Comparison of ENCODE assay signal across 7 cellular contexts in genomic region chr11:21511835-21512440, GRCh38.
DNase-seq lines count a peak whose midpoint lies in the region; ATAC-seq, FAIRE-seq and TF ChIP-seq lines count a peak whose summit lies in the region.

No MANE protein-coding gene starts in this region.

- H3K36me3 ChIP-seq in body of pancreas (replicated peaks in 1 of 2; ENCODE audit: insufficient read depth in 1 of 2, low read depth in 2 of 2) (no peaks in the 10 kb centered on the region), right lobe of liver (no peaks in the 10 kb centered on the region)

- TF ChIP-seq POLR2A in body of pancreas (IDR thresholded peaks at IDR 0.05) (no peak), right lobe of liver (IDR thresholded peaks at IDR 0.05) (no peak)

- H3K4me3 ChIP-seq in GM12864 (ENCODE audit: low read depth, low read length) = no peak overlapping the region
- no peak overlapping the region for H3K4me3 ChIP-seq in HL-60 (replicated peaks; ENCODE audit: insufficient read depth, low read length)
- no peak overlapping the region for H3K4me3 ChIP-seq in body of pancreas
- no peak overlapping the region for H3K4me3 ChIP-seq in right lobe of liver

- TF ChIP-seq CTCF in GM12864 (IDR thresholded peaks at IDR 0.05; ENCODE audit: low read depth, low read length, missing control alignments) = peak; percentile 80
- peak; percentile 65 for TF ChIP-seq CTCF in HL-60 (IDR thresholded peaks at IDR 0.05; ENCODE audit: insufficient read depth, low read length)
- peak; percentile 13 to 58 (median 54) for TF ChIP-seq CTCF in body of pancreas (IDR thresholded peaks at IDR 0.05)
- peak; percentile 19 to 60 (median 51) for TF ChIP-seq CTCF in right lobe of liver (IDR thresholded peaks at IDR 0.05)

- WGBS in body of pancreas, 2 donors = 18 to 25% methylated on average over 2 of the region's 2 CpGs
- 11% methylated on average over 2 of the region's 2 CpGs for WGBS in right lobe of liver (ENCODE audit: insufficient coverage, low coverage, low lambda C conversion rate, missing lambda C conversion rate)

- H3K27me3 ChIP-seq in HL-60 (ENCODE audit: insufficient read depth, poor library complexity, severe bottlenecking) = no peaks in the 10 kb centered on the region
- H3K27me3 ChIP-seq in body of pancreas = no peaks in the 10 kb centered on the region
- H3K27me3 ChIP-seq in right lobe of liver = no peaks in the 10 kb centered on the region

- no peaks in the 10 kb centered on the region for H3K9me3 ChIP-seq in body of pancreas
- H3K9me3 ChIP-seq in right lobe of liver = no peaks in the 10 kb centered on the region

- no peaks in the 10 kb centered on the region for H3K4me1 ChIP-seq in body of pancreas
- H3K4me1 ChIP-seq in right lobe of liver = no peaks in the 10 kb centered on the region

- intact Hi-C loops in body of pancreas (cut with DNase I) (loop anchor here (5.0 kb wide), 1 partner anchor 865 kb away; no protein-coding TSS in a partner anchor), right lobe of liver (cut with DNase I) (no loop called here)

- DNase-seq in GM12864 (ENCODE audit: low read depth) (peak; percentile 13), HL-60 (ENCODE audit: low read depth in 1 of 2, low spot score in 1 of 2) (peak; percentile 26 to 56), NCI-H82 treated with DMSO at 0.1 percent for 48 hours (lab: John Stamatoyannopoulos, UW; ENCODE audit: unreplicated experiment) (peak; percentile 31), body of pancreas (peak; percentile 70 to 83 (median 72)), right lobe of liver (peak; percentile 50 to 69 (median 64)), urothelium cell line (ENCODE audit: low spot score) (peak; percentile 59)

- peak; percentile 40 for FAIRE-seq in urothelium cell line (lab: Jason Lieb, UNC)

- ATAC-seq in GM21367 (IDR thresholded peaks at IDR 0.05; ENCODE audit: unreplicated experiment) (peak; percentile 69), body of pancreas (peak; percentile 76), right lobe of liver (peak; percentile 78 to 91 (median 87))

- H3K27ac ChIP-seq in HL-60 (replicated peaks) (no peak overlapping the region), body of pancreas (no peak overlapping the region), right lobe of liver (no peak overlapping the region)

Comparison
In these comparisons a context has a peak if more than half of its experiments do, and no peak if none do; other contexts are left out.
1. DNase-seq: peak in every context shown above with its lines; median percentile 72 in body of pancreas; 64 in right lobe of liver; 59 in urothelium cell line; 41 in HL-60; 31 in NCI-H82 treated with DMSO at 0.1 percent for 48 hours; 13 in GM12864.